Comparison of ENCODE assay signal across 8 cellular contexts in the genomic region with DNA sequence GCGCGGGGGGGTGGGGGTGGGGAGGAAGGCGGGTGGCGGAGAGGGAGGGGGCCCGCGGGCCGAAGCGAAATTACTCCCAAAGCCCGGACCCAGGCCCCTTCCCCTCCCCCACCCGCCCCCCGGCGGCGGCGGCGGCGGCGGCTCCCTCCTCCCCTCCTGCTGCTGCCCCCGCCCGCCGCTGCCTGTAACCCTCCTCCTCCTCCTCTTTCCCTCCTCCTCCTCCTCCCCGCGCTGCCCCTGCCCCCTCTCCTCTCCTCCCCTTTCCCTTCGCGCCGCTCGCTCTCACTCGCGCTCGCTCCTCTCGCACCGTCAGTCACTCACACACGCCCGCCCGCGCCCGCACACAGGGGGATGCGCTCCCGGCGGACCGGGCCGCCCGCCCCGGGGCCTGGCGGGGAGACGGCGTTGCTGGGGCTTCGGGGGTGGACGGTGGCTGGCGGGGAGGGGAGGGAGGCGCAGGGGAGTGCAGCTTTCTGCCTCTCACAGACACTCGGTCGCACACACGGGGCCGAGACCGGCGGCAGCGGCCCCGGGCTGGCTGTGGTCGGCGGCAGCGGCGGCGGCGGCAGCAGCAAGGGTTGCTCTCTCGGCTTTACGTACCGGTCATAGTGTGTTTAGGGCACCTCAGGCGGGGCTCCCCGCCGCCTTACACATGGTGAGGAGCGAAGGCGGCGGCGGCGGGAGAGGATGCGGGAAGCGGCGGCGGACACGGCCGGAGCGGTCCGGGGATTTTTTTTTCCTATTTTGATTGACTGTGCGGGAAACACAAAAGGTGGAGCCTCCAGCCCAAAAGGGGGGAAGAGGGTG. TPM values are rescaled to one million over a fixed set of nuclear protein-coding genes. Genes with fewer than 3 reads are reported as not detected.
DNase-seq lines count a peak whose midpoint lies in the region; ATAC-seq, FAIRE-seq and TF ChIP-seq lines count a peak whose summit lies in the region.

No MANE protein-coding gene starts in this region.

- peaks cover 0 to 2% (median 0%) of the 10 kb centered on the region in 3 donors for H3K27me3 Mint-ChIP-seq in CD14-positive monocyte (ENCODE audit: low read depth in 3 of 3)
- H3K27me3 Mint-ChIP-seq in activated T-helper 17 cell treated with anti-CD3 and anti-CD28 coated beads, Interleukin-2, amount 50 U/mL, for 72 hours: no peaks in the 10 kb centered on the region
- H3K27me3 Mint-ChIP-seq in naive thymus-derived CD8-positive, alpha-beta T cell: no peaks in the 10 kb centered on the region

- peak; percentile 86 for DNase-seq in CD14-positive monocyte (ENCODE audit: low spot score)
- DNase-seq in HuH-7 (ENCODE audit: low spot score): peak; percentile 76
- peak; percentile 82 for DNase-seq in RCC 7860 (ENCODE audit: low spot score)
- peak; percentile 87 to 89 for DNase-seq in fibroblast of lung (ENCODE audit: low read depth in 2 of 2)
- peak; percentile 75 to 94 (median 84) for DNase-seq in naive thymus-derived CD8-positive, alpha-beta T cell
- peak; percentile 85 for DNase-seq in stimulated activated naive CD4-positive, alpha-beta T cell treated with Interleukin-2 at 50 U/mL for 16 hours (lab: John Stamatoyannopoulos, UW)

- peaks cover 6% of the 10 kb centered on the region for H3K4me1 ChIP-seq in fibroblast of lung (ENCODE audit: control insufficient read depth, extremely low read depth, insufficient read depth, low read length)

- peak overlapping the region; percentile 94 for H3K27ac ChIP-seq in fibroblast of lung (ENCODE audit: insufficient read depth, low read length)

- no peaks in the 10 kb centered on the region for H3K36me3 ChIP-seq in fibroblast of lung (ENCODE audit: control insufficient read depth, insufficient read depth, low read length)

- peaks cover 45% of the 10 kb centered on the region for H3K4me1 Mint-ChIP-seq in CD14-positive monocyte
- H3K4me1 Mint-ChIP-seq in activated T-helper 17 cell treated with anti-CD3 and anti-CD28 coated beads, Interleukin-2, amount 50 U/mL, for 72 hours: peaks cover 23% of the 10 kb centered on the region
- peaks cover 23 to 42% (median 36%) of the 10 kb centered on the region in 4 donors for H3K4me1 Mint-ChIP-seq in naive thymus-derived CD8-positive, alpha-beta T cell

- peak overlapping the region; percentile 73 to 85 (median 79) for H3K4me3 ChIP-seq in fibroblast of lung (replicated peaks in 1 of 4; ENCODE audit: control extremely low read depth in 1 of 4, insufficient read depth in 1 of 4, low read depth in 3 of 4, low read length in 4 of 4)

- peak; percentile 2 for TF ChIP-seq CTCF in CD14-positive monocyte (IDR thresholded peaks at IDR 0.05)
- TF ChIP-seq CTCF in fibroblast of lung (conservative IDR thresholded peaks at IDR 0.05 in 1 of 2, IDR thresholded peaks at IDR 0.05 in 1 of 2; ENCODE audit: low read depth in 1 of 2, low read length in 2 of 2): no peak

- intact Hi-C loops in CD14-positive monocyte (cut with micrococcal nuclease): loop anchor here (2.0 to 10.0 kb wide), 5 partner anchors 32 to 74 kb away; no protein-coding TSS in a partner anchor

- no peaks in the 10 kb centered on the region for H4K20me1 ChIP-seq in fibroblast of lung (ENCODE audit: control insufficient read depth, extremely low read depth, insufficient read depth, low read length)

- ATAC-seq in GM19397 (IDR thresholded peaks at IDR 0.05; ENCODE audit: unreplicated experiment): peak; percentile 31
- peak; percentile 34 for ATAC-seq in activated T-helper 17 cell treated with anti-CD3 and anti-CD28 coated beads, Interleukin-2, amount 50 U/mL, for 72 hours (replicated peaks)
- ATAC-seq in naive thymus-derived CD8-positive, alpha-beta T cell: peak; percentile 32 to 36

- FAIRE-seq in RCC 7860 (lab: Jason Lieb, UNC): no peak

- H3K27me3 ChIP-seq in fibroblast of lung (ENCODE audit: control insufficient read depth, insufficient read depth, low read length): no peaks in the 10 kb centered on the region

- H3K9ac ChIP-seq in fibroblast of lung (ENCODE audit: insufficient read depth, low read length): peak overlapping the region; percentile 98

- no peak overlapping the region for H2AFZ ChIP-seq in fibroblast of lung (ENCODE audit: low read length)

- peaks cover 22 to 25% of the 10 kb centered on the region in 2 donors for H3K36me3 Mint-ChIP-seq in CD14-positive monocyte
- H3K36me3 Mint-ChIP-seq in activated T-helper 17 cell treated with anti-CD3 and anti-CD28 coated beads, Interleukin-2, amount 50 U/mL, for 72 hours (ENCODE audit: low read depth): peaks cover 43% of the 10 kb centered on the region
- peaks cover 6 to 17% (median 12%) of the 10 kb centered on the region in 3 donors for H3K36me3 Mint-ChIP-seq in naive thymus-derived CD8-positive, alpha-beta T cell

- no peaks in the 10 kb centered on the region for H3K9me3 ChIP-seq in fibroblast of lung (ENCODE audit: control insufficient read depth, insufficient read depth, low read depth, low read length)

- peak overlapping the region; percentile 95 to 96 for H3K4me3 Mint-ChIP-seq in CD14-positive monocyte
- peak overlapping the region; percentile 90 for H3K4me3 Mint-ChIP-seq in activated T-helper 17 cell treated with anti-CD3 and anti-CD28 coated beads, Interleukin-2, amount 50 U/mL, for 72 hours
- H3K4me3 Mint-ChIP-seq in naive thymus-derived CD8-positive, alpha-beta T cell: peak overlapping the region; percentile 84 to 99 (median 97)

- POLR2A ChIA-PET in naive thymus-derived CD8-positive, alpha-beta T cell (lab: Charles Lee): interaction anchor here (0.7 to 2.7 kb wide), 10 partner anchors 8 to 634 kb away, joined by 3 to 15 read pairs (median 4); partner anchors contain the start of gene OLA1

- H3K9me3 Mint-ChIP-seq in CD14-positive monocyte: peaks cover 0 to 4% (median 0%) of the 10 kb centered on the region in 7 donors
- no peaks in the 10 kb centered on the region for H3K9me3 Mint-ChIP-seq in activated T-helper 17 cell treated with anti-CD3 and anti-CD28 coated beads, Interleukin-2, amount 50 U/mL, for 72 hours
- H3K9me3 Mint-ChIP-seq in naive thymus-derived CD8-positive, alpha-beta T cell: no peaks in the 10 kb centered on the region

- peak overlapping the region; percentile 92 to 100 (median 98) for H3K27ac Mint-ChIP-seq in CD14-positive monocyte
- H3K27ac Mint-ChIP-seq in activated T-helper 17 cell treated with anti-CD3 and anti-CD28 coated beads, Interleukin-2, amount 50 U/mL, for 72 hours: peak overlapping the region; percentile 97
- peak overlapping the region; percentile 96 to 100 (median 99) for H3K27ac Mint-ChIP-seq in naive thymus-derived CD8-positive, alpha-beta T cell

- H3K4me2 ChIP-seq in fibroblast of lung (ENCODE audit: extremely low read depth, insufficient read depth, low read length): peak overlapping the region; percentile 54

- peaks cover 35% of the 10 kb centered on the region for H3K79me2 ChIP-seq in fibroblast of lung (ENCODE audit: control insufficient read depth, insufficient read depth, low read length)

RNA-seq across cellular contexts. Expression of gene SP3, which starts 0.4 kb away (rescaled TPM):
- 10 to 100 TPM; 44.8 to 54.2 TPM for polyA plus RNA-seq in CD14-positive monocyte
- total RNA-seq in activated T-helper 17 cell treated with anti-CD3 and anti-CD28 coated beads, Interleukin-2, amount 50 U/mL, for 72 hours: 100 to 1,000 TPM in 1 of 2 donors, 10 to 100 TPM in 1; 84.4 to 103 TPM
- 124 and 125 TPM in 2 replicates for total RNA-seq in fibroblast of lung
- 52.2 and 64.1 TPM in 2 replicates for polyA plus RNA-seq in fibroblast of lung
- polyA plus RNA-seq in fibroblast of lung (2012): 33.3 and 34.4 TPM in 2 replicates
- polyA minus RNA-seq in fibroblast of lung (ENCODE audit: low replicate concordance): 36.7 and 44.8 TPM in 2 replicates
- total RNA-seq in naive thymus-derived CD8-positive, alpha-beta T cell: 100 to 1,000 TPM; 135 to 141 TPM
- 10 to 100 TPM; 51.4 to 67.9 (median 60.2) TPM for polyA plus RNA-seq in naive thymus-derived CD8-positive, alpha-beta T cell

Comparison
In these comparisons a context has a peak if more than half of its experiments do, and no peak if none do; other contexts are left out.
1. Peak in every context shown above with its lines: DNase-seq, ATAC-seq, H3K4me3 ChIP-seq and H3K27ac ChIP-seq.